ENCODE assay signal across 28 cellular contexts in the genomic region with DNA sequence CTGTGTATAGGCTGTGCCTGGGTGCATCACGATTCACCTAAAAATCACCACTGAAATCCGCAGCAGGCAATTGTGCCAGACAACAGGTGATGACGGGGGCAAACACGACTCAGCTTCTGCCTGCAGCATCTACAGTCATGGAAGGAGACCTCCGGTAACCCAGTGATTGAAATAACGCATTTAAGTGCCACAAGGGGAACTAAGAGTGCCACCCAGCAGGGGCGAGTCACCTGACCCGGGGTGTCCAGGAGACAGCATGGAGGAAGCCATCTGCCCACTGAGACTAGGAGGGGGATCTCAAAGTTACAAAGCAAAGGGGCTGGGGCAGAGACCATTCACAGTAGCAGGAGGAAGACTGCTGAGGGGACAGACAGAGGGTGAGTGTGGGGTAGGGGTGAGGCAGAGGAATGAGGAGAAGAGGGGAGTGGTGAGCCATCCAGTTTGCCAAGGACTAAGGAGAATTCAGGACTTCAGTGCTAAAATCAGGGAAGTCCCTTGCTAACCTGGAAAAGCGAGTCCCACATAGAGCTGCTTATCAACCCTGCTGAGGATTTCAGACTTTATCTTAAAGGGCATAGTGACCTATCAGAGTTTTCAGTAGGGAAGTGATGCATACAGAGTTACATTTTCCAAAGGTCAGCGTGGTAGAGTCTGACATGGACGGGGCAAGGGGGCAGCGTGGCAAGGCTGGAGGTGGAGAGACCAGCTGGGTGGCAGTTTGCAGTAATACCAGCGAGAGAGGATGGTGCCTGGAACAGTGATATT.
DNase-seq lines count a peak whose midpoint lies in the region; ATAC-seq and TF ChIP-seq lines count a peak whose summit lies in the region.
"Had no signal": no experiment of that assay in that cellular context is flagged by ENCODE, and none has a peak within 500 bp of the region (broad histone marks: within the 10 kb centered on the region; RNA-seq: fewer than 3 reads in every experiment).

No MANE protein-coding gene starts in this region.

- no peaks in the 10 kb centered on the region for H3K27me3 ChIP-seq in Loucy (ENCODE audit: insufficient read depth, low read length, poor library complexity, severe bottlenecking)
- peaks cover 0 to 3% of the 10 kb centered on the region in 2 donors for H3K27me3 ChIP-seq in tibial artery
- H3K27me3 ChIP-seq: BLaER1, body of pancreas, right lobe of liver had no signal

- no peak for TF ChIP-seq CTCF in Calu3 (IDR thresholded peaks at IDR 0.05; ENCODE audit: unreplicated experiment)
- no peak for TF ChIP-seq CTCF in Loucy (conservative IDR thresholded peaks at IDR 0.05; ENCODE audit: low read length)
- TF ChIP-seq CTCF in progenitor cell of endocrine pancreas (IDR thresholded peaks at IDR 0.05; ENCODE audit: unreplicated experiment): no peak
- no peak for TF ChIP-seq CTCF in tibial artery (IDR thresholded peaks at IDR 0.05)

- H3K36me3 ChIP-seq in Loucy (ENCODE audit: insufficient read depth, low read length): no peaks in the 10 kb centered on the region
- H3K36me3 ChIP-seq in tibial artery: no peaks in the 10 kb centered on the region
- H3K36me3 ChIP-seq: BLaER1, right lobe of liver had no signal

- H3F3A ChIP-seq in Loucy (ENCODE audit: low read depth): no peaks in the 10 kb centered on the region

- H4K20me1 ChIP-seq in Loucy (ENCODE audit: insufficient read depth, low read length, poor library complexity, severe bottlenecking): no peaks in the 10 kb centered on the region
- H4K20me1 ChIP-seq: BLaER1 had no signal

- BruUV-seq in Calu3 (replicated peaks; lab: Mats Ljungman, UMichigan): no TSS peak

- no peak overlapping the region for H3K4me3 Mint-ChIP-seq in Calu3 (ENCODE audit: low read depth, unreplicated experiment)
- H3K4me3 Mint-ChIP-seq in central memory CD8-positive, alpha-beta T cell: no peak overlapping the region
- H3K4me3 Mint-ChIP-seq in progenitor cell of endocrine pancreas (ENCODE audit: low read depth): no peak overlapping the region
- H3K4me3 Mint-ChIP-seq: activated CD4-positive, alpha-beta memory T cell treated with anti-CD3 and anti-CD28 coated beads, Interleukin-2, amount 10 ng/mL, durations not matched to agents 7 days and 5 days; natural killer cell treated with Interleukin-12 subunit alpha and Interleukin-12 subunit beta and Interleukin-15 and Interleukin-18, amount 100 ng/mL, for 72 hours had no signal

- DNase-seq in Calu3: no peak
- no peak for DNase-seq in central memory CD8-positive, alpha-beta T cell (ENCODE audit: low spot score in 2 of 2)
- no peak for DNase-seq in progenitor cell of endocrine pancreas (ENCODE audit: low spot score, unreplicated experiment)
- no peak for DNase-seq in activated naive CD4-positive, alpha-beta T cell treated with Interleukin-2 at 50 U/mL for 16 hours
- no peak for DNase-seq in tibial artery
- DNase-seq: activated CD4-positive, alpha-beta memory T cell treated with anti-CD3 and anti-CD28 coated beads, Interleukin-2, amount 10 ng/mL, durations not matched to agents 7 days and 5 days; activated CD4-positive, CD25-positive, alpha-beta regulatory T cell treated with anti-CD3 and anti-CD28 coated beads, Interleukin-2, amount 50 U/mL, for 72 hours; activated gamma-delta T cell; activated T-cell treated with anti-CD3 and anti-CD28 coated beads for 4 hours; body of pancreas; COR-L47; DND-41; foreskin melanocyte; GOT3; islet precursor cell; Karpas-422; left ventricle myocardium superior; MV-4-11; NCI-H187 treated with DMSO at 0.1 percent for 48 hours; NCI-H226; OCI-M1; right lobe of liver had no signal

- H3K4me2 ChIP-seq in Loucy (ENCODE audit: low read depth, low read length, poor library complexity, severe bottlenecking): peak overlapping the region; percentile 31
- H3K4me2 ChIP-seq: BLaER1 had no signal

- intact Hi-C loops in Calu3 (cut with micrococcal nuclease; ENCODE audit: unreplicated experiment): no loop called here
- intact Hi-C loops in tibial artery (cut with DNase I; ENCODE audit: low total_unique reads): no loop called here

- H3K4me1 Mint-ChIP-seq in Calu3 (ENCODE audit: low read depth, unreplicated experiment): peaks cover 91% of the 10 kb centered on the region
- no peaks in the 10 kb centered on the region for H3K4me1 Mint-ChIP-seq in central memory CD8-positive, alpha-beta T cell
- peaks cover 33% of the 10 kb centered on the region for H3K4me1 Mint-ChIP-seq in progenitor cell of endocrine pancreas (ENCODE audit: low read depth)
- H3K4me1 Mint-ChIP-seq: activated CD4-positive, alpha-beta memory T cell treated with anti-CD3 and anti-CD28 coated beads, Interleukin-2, amount 10 ng/mL, durations not matched to agents 7 days and 5 days had no signal

- H3K9ac ChIP-seq in Loucy (ENCODE audit: low read depth, low read length, poor library complexity, severe bottlenecking): peak overlapping the region; percentile 52
- H3K9ac ChIP-seq: BLaER1, parathyroid adenoma had no signal

- H3K36me3 Mint-ChIP-seq in Calu3 (ENCODE audit: insufficient read depth, unreplicated experiment) (peaks cover 18% of the 10 kb centered on the region), progenitor cell of endocrine pancreas (ENCODE audit: insufficient read depth) (no peaks in the 10 kb centered on the region)
- H3K36me3 Mint-ChIP-seq in central memory CD8-positive, alpha-beta T cell (ENCODE audit: insufficient read depth): no peaks in the 10 kb centered on the region
- H3K36me3 Mint-ChIP-seq: natural killer cell treated with Interleukin-12 subunit alpha and Interleukin-12 subunit beta and Interleukin-15 and Interleukin-18, amount 100 ng/mL, for 72 hours had no signal

- CTCF ChIA-PET in Calu3 (lab: Charles Lee): interaction anchor here (0.6 to 1.0 kb wide), 3 partner anchors 9 to 257 kb away, joined by 3 read pairs; a partner anchor contains a TSS

- peaks cover 8% of the 10 kb centered on the region for H3K9me3 Mint-ChIP-seq in Calu3 (ENCODE audit: low read depth, unreplicated experiment)
- no peaks in the 10 kb centered on the region for H3K9me3 Mint-ChIP-seq in central memory CD8-positive, alpha-beta T cell
- no peaks in the 10 kb centered on the region for H3K9me3 Mint-ChIP-seq in progenitor cell of endocrine pancreas (ENCODE audit: low read depth)
- H3K9me3 Mint-ChIP-seq: activated CD4-positive, alpha-beta memory T cell treated with anti-CD3 and anti-CD28 coated beads, Interleukin-2, amount 10 ng/mL, durations not matched to agents 7 days and 5 days; natural killer cell treated with Interleukin-12 subunit alpha and Interleukin-12 subunit beta and Interleukin-15 and Interleukin-18, amount 100 ng/mL, for 72 hours had no signal

- no peaks in the 10 kb centered on the region for H3K9me2 ChIP-seq in Loucy (replicated peaks; ENCODE audit: low read depth, low read length)

- H3K27me3 Mint-ChIP-seq in Calu3 (ENCODE audit: unreplicated experiment) (no peaks in the 10 kb centered on the region), progenitor cell of endocrine pancreas (no peaks in the 10 kb centered on the region)
- peaks cover 51% of the 10 kb centered on the region for H3K27me3 Mint-ChIP-seq in central memory CD8-positive, alpha-beta T cell

- H3K27ac ChIP-seq in tibial artery: no peak overlapping the region
- H3K27ac ChIP-seq: BLaER1, body of pancreas, parathyroid adenoma, right lobe of liver had no signal

- H3K27ac Mint-ChIP-seq in Calu3 (ENCODE audit: unreplicated experiment) (peak overlapping the region; percentile 15), progenitor cell of endocrine pancreas (peak overlapping the region; percentile 45)
- H3K27ac Mint-ChIP-seq in central memory CD8-positive, alpha-beta T cell (ENCODE audit: low read depth): peak overlapping the region; percentile 39
- H3K27ac Mint-ChIP-seq: activated CD4-positive, alpha-beta memory T cell treated with anti-CD3 and anti-CD28 coated beads, Interleukin-2, amount 10 ng/mL, durations not matched to agents 7 days and 5 days; natural killer cell treated with Interleukin-12 subunit alpha and Interleukin-12 subunit beta and Interleukin-15 and Interleukin-18, amount 100 ng/mL, for 72 hours had no signal

- H3K9me3 ChIP-seq in Loucy (ENCODE audit: insufficient read depth, low read depth, low read length) (no peaks in the 10 kb centered on the region), tibial artery (no peaks in the 10 kb centered on the region)
- H3K9me3 ChIP-seq: BLaER1, body of pancreas, right lobe of liver had no signal

- peak overlapping the region; percentile 35 for H2AFZ ChIP-seq in Loucy (ENCODE audit: low read length)
- H2AFZ ChIP-seq: parathyroid adenoma had no signal

- H3K4me3 ChIP-seq in Loucy (ENCODE audit: low read length, poor library complexity, severe bottlenecking) (no peak overlapping the region), tibial artery (no peak overlapping the region)
- H3K4me3 ChIP-seq: BLaER1, body of pancreas, right lobe of liver had no signal

- ATAC-seq in central memory CD8-positive, alpha-beta T cell (replicated peaks; ENCODE audit: extremely low read depth, poor library complexity, severe bottlenecking): no peak
- ATAC-seq in SK-N-SH treated with all-trans-retinoic acid at 6 μM for 48 hours: no peak
- ATAC-seq: body of pancreas, left ventricle myocardium superior, right lobe of liver, Right ventricle myocardium inferior had no signal

- H3K79me2 ChIP-seq in Loucy (ENCODE audit: insufficient read depth, low read length): no peaks in the 10 kb centered on the region
- H3K79me2 ChIP-seq: parathyroid adenoma had no signal

- peaks cover 62% of the 10 kb centered on the region for H3K4me1 ChIP-seq in Loucy (ENCODE audit: insufficient read depth, low read length, poor library complexity, severe bottlenecking)
- H3K4me1 ChIP-seq in tibial artery: no peaks in the 10 kb centered on the region
- H3K4me1 ChIP-seq: BLaER1, right lobe of liver had no signal

TF ChIP-seq in SK-N-SH treated with all-trans-retinoic acid at 6 μM for 48 hours, 23 proteins besides CTCF, POLR2A, EP300 and RAD21 (continues in another document):
- TF ChIP-seq CSDC2 (CRISPR knock-in tag; IDR thresholded peaks at IDR 0.05): no peak
- TF ChIP-seq, protein P1, sequence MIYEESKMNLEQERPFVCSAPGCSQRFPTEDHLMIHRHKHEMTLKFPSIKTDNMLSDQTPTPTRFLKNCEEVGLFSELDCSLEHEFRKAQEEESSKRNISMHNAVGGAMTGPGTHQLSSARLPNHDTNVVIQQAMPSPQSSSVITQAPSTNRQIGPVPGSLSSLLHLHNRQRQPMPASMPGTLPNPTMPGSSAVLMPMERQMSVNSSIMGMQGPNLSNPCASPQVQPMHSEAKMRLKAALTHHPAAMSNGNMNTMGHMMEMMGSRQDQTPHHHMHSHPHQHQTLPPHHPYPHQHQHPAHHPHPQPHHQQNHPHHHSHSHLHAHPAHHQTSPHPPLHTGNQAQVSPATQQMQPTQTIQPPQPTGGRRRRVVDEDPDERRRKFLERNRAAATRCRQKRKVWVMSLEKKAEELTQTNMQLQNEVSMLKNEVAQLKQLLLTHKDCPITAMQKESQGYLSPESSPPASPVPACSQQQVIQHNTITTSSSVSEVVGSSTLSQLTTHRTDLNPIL (CRISPR knock-in tag; IDR thresholded peaks at IDR 0.05; ENCODE audit: low read depth): no peak
- TF ChIP-seq SNAI2 (CRISPR knock-in tag; IDR thresholded peaks at IDR 0.05): no peak
- TF ChIP-seq ZFP3 (CRISPR knock-in tag; IDR thresholded peaks at IDR 0.05): no peak
- no peak for TF ChIP-seq ZNF8 (CRISPR knock-in tag; IDR thresholded peaks at IDR 0.05)
- no peak for TF ChIP-seq ISL1 (CRISPR knock-in tag; IDR thresholded peaks at IDR 0.05)
- no peak for TF ChIP-seq RARB (CRISPR knock-in tag; IDR thresholded peaks at IDR 0.05)
- TF ChIP-seq TOX (CRISPR knock-in tag; IDR thresholded peaks at IDR 0.05; ENCODE audit: borderline replicate concordance): no peak
